In genomic region chr5:6729400-6730310, GRCh38 we compare ENCODE assay signal across 8 cellular contexts. TPM values are rescaled to one million over a fixed set of nuclear protein-coding genes. Genes with fewer than 3 reads are reported as not detected.
DNase-seq lines count a peak whose midpoint lies in the region; ATAC-seq and TF ChIP-seq lines count a peak whose summit lies in the region.

No MANE protein-coding gene starts in this region.

- ATAC-seq in IMR-90 (ENCODE audit: low read depth) (no peak), GM21528 (IDR thresholded peaks at IDR 0.05; ENCODE audit: low FRiP score, unreplicated experiment) (no peak), GM21381 (IDR thresholded peaks at IDR 0.05; ENCODE audit: unreplicated experiment) (no peak)
- peak; percentile 88 to 95 for ATAC-seq in naive thymus-derived CD8-positive, alpha-beta T cell

- peaks cover 60% of the 10 kb centered on the region for H4K20me1 ChIP-seq in IMR-90 (ENCODE audit: insufficient read depth, low read length)

- H3K4me1 Mint-ChIP-seq in activated CD4-positive, alpha-beta memory T cell treated with anti-CD3 and anti-CD28 coated beads, Interleukin-2, amount 10 ng/mL, durations not matched to agents 7 days and 5 days: peaks cover 73% of the 10 kb centered on the region
- H3K4me1 Mint-ChIP-seq in naive thymus-derived CD8-positive, alpha-beta T cell: peaks cover 54 to 92% (median 89%) of the 10 kb centered on the region in 4 donors

- H4K5ac ChIP-seq in IMR-90 (ENCODE audit: low read depth, low read length): no peak overlapping the region; the same call in 1 of the 2 replicates

- peaks cover 13 to 62% of the 10 kb centered on the region in 2 experiments for H3K79me1 ChIP-seq in IMR-90 (ENCODE audit: low read depth in 1 of 2, low read length in 2 of 2)

- WGBS in IMR-90 (ENCODE audit: extremely low coverage in 2 of 2, insufficient read length in 1 of 2), 2 experiments: 93% methylated on average over 8 of the region's 12 CpGs; no CpG with 5 or more reads in 1 of the 2 experiments

- peak overlapping the region; percentile 79 for H3K27ac Mint-ChIP-seq in activated CD4-positive, alpha-beta memory T cell treated with anti-CD3 and anti-CD28 coated beads, Interleukin-2, amount 10 ng/mL, durations not matched to agents 7 days and 5 days
- peak overlapping the region; percentile 65 to 94 (median 80) for H3K27ac Mint-ChIP-seq in naive thymus-derived CD8-positive, alpha-beta T cell

- H2BK5ac ChIP-seq in IMR-90 (ENCODE audit: low read depth, low read length, poor library complexity, severe bottlenecking): no peak overlapping the region

- no peak for TF ChIP-seq RAD21 in IMR-90 (IDR thresholded peaks at IDR 0.05; ENCODE audit: low read length)

- TF ChIP-seq POLR2A in IMR-90 (IDR thresholded peaks at IDR 0.05; ENCODE audit: low read depth, low read length): no peak

- H4K91ac ChIP-seq in IMR-90 (ENCODE audit: insufficient read depth, low read depth, low read length): 0 out of 2 replicates have a peak overlapping the region, but pooled peaks have one; percentile 8

- no peak overlapping the region for H3K14ac ChIP-seq in IMR-90 (replicated peaks; ENCODE audit: low read depth, low read length)

- H3K9me3 ChIP-seq in IMR-90 (ENCODE audit: control insufficient read depth, insufficient read depth, low read length): no peaks in the 10 kb centered on the region

- no peak overlapping the region for H2BK20ac ChIP-seq in IMR-90 (ENCODE audit: low read depth, low read length)

- H4K8ac ChIP-seq in IMR-90 (ENCODE audit: low read depth in 2 of 2, low read length in 2 of 2): peak overlapping the region in 1 of 2 experiments; percentile 22; a peak in 1 of 4 replicates

- no peak overlapping the region for H3K18ac ChIP-seq in IMR-90 (ENCODE audit: low read depth, low read length)

- H3K27me3 ChIP-seq in IMR-90 (ENCODE audit: control insufficient read depth, insufficient read depth, low read length): no peaks in the 10 kb centered on the region

- no peak overlapping the region for H3K4me2 ChIP-seq in IMR-90 (ENCODE audit: low read depth, low read length)

- no peak for TF ChIP-seq CTCF in IMR-90 (conservative IDR thresholded peaks at IDR 0.05; ENCODE audit: low read depth, low read length)

- in situ Hi-C loops in IMR-90 (cut with MboI; ENCODE audit: low sequenced_read_pairs): loop anchor here (25.0 kb wide), 1 partner anchor 1242 kb away; no protein-coding TSS in a partner anchor

- H2AK5ac ChIP-seq in IMR-90 (ENCODE audit: low read depth, low read length): peak overlapping the region; percentile 23; the same call in 1 of the 2 replicates

- peaks cover 5% of the 10 kb centered on the region for H3K36me3 ChIP-seq in IMR-90 (ENCODE audit: control insufficient read depth, insufficient read depth, low read length)

- H2AFZ ChIP-seq in IMR-90 (replicated peaks; ENCODE audit: low read length, poor library complexity): no peak overlapping the region

- intact Hi-C loops in IMR-90 (cut with micrococcal nuclease): loop anchor here (5.0 kb wide), 1 partner anchor 97 kb away; the partner anchor contains the start of genes NSUN2 and SRD5A1

- dilution Hi-C loops in IMR-90 (cut with HindIII; ENCODE audit: low sequenced_read_pairs, unreplicated experiment): no loop called here

- H3K27me3 Mint-ChIP-seq in activated CD4-positive, alpha-beta memory T cell treated with anti-CD3 and anti-CD28 coated beads, Interleukin-2, amount 10 ng/mL, durations not matched to agents 7 days and 5 days: no peaks in the 10 kb centered on the region
- no peaks in the 10 kb centered on the region for H3K27me3 Mint-ChIP-seq in naive thymus-derived CD8-positive, alpha-beta T cell

- H3K23ac ChIP-seq in IMR-90 (ENCODE audit: low read depth, low read length): peak overlapping the region; percentile 36; the same call in 1 of the 2 replicates

- no peak overlapping the region for H3K4me3 ChIP-seq in IMR-90 (ENCODE audit: insufficient read depth, low read depth, low read length)

- H3K9ac ChIP-seq in IMR-90 (ENCODE audit: low read depth, low read length): no peak overlapping the region

- peaks cover 57% of the 10 kb centered on the region for H3K4me1 ChIP-seq in IMR-90 (ENCODE audit: control insufficient read depth, insufficient read depth, low read length)

- H3K27ac ChIP-seq in IMR-90 (ENCODE audit: insufficient read depth, low read length): peak overlapping the region; percentile 22; the same call in 1 of the 2 replicates

- H3K36me3 Mint-ChIP-seq in activated CD4-positive, alpha-beta memory T cell treated with anti-CD3 and anti-CD28 coated beads, Interleukin-2, amount 10 ng/mL, durations not matched to agents 7 days and 5 days (ENCODE audit: low read depth): peaks cover 37% of the 10 kb centered on the region
- H3K36me3 Mint-ChIP-seq in naive thymus-derived CD8-positive, alpha-beta T cell: peaks cover 0 to 35% (median 0%) of the 10 kb centered on the region in 3 donors

- H2AK9ac ChIP-seq in IMR-90 (replicated peaks; ENCODE audit: low read depth, low read length, poor library complexity): no peak overlapping the region

- no peaks in the 10 kb centered on the region for H3K9me3 Mint-ChIP-seq in activated CD4-positive, alpha-beta memory T cell treated with anti-CD3 and anti-CD28 coated beads, Interleukin-2, amount 10 ng/mL, durations not matched to agents 7 days and 5 days
- H3K9me3 Mint-ChIP-seq in naive thymus-derived CD8-positive, alpha-beta T cell: no peaks in the 10 kb centered on the region

- POLR2A ChIA-PET in IMR-90 (lab: Charles Lee; ENCODE audit: unreplicated experiment): no interaction called here
- POLR2A ChIA-PET in activated CD4-positive, alpha-beta memory T cell treated with anti-CD3 and anti-CD28 coated beads, Interleukin-2, amount 10 ng/mL, durations not matched to agents 7 days and 5 days (lab: Charles Lee): interaction anchor here (1.0 to 6.3 kb wide), 7 partner anchors 9 to 101 kb away, joined by 3 to 29 read pairs (median 5); partner anchors contain the start of genes NSUN2, SRD5A1 and TENT4A
- POLR2A ChIA-PET in naive thymus-derived CD8-positive, alpha-beta T cell (lab: Charles Lee): interaction anchor here (0.8 to 1.4 kb wide), 3 partner anchors 14 to 97 kb away, joined by 3 to 5 read pairs (median 4); partner anchors contain the start of genes NSUN2 and SRD5A1

- H3K4me3 Mint-ChIP-seq in activated CD4-positive, alpha-beta memory T cell treated with anti-CD3 and anti-CD28 coated beads, Interleukin-2, amount 10 ng/mL, durations not matched to agents 7 days and 5 days: peak overlapping the region; percentile 8
- peak overlapping the region; percentile 15 to 83 (median 62) for H3K4me3 Mint-ChIP-seq in naive thymus-derived CD8-positive, alpha-beta T cell

- no peak overlapping the region for H3K56ac ChIP-seq in IMR-90 (ENCODE audit: extremely low read depth, insufficient read depth, low read length)

- H3K9me1 ChIP-seq in IMR-90 (ENCODE audit: insufficient read depth, low read length): peaks cover 49% of the 10 kb centered on the region

- H3K4ac ChIP-seq in IMR-90 (ENCODE audit: low read depth, low read length): peak overlapping the region; percentile 11; the same call in 1 of the 2 replicates

- BruUV-seq in IMR-90 (replicated peaks; lab: Mats Ljungman, UMichigan): no TSS peak

- H2BK120ac ChIP-seq in IMR-90 (ENCODE audit: low read depth, low read length): no peak overlapping the region

- DNase-seq in GF-D8 (lab: John Stamatoyannopoulos, UW): peak; percentile 36
- DNase-seq in IMR-90: no peak
- DNase-seq in activated CD4-positive, alpha-beta memory T cell treated with anti-CD3 and anti-CD28 coated beads, Interleukin-2, amount 10 ng/mL, durations not matched to agents 7 days and 5 days: peak; percentile 66
- peak in 9 of 10 donors; percentile 9 to 61 (median 36) for DNase-seq in naive thymus-derived CD8-positive, alpha-beta T cell
- DNase-seq in mucosa of gallbladder (ENCODE audit: low spot score): no peak
- no peak for DNase-seq in NCI-H1930 (lab: John Stamatoyannopoulos, UW)

- CTCF ChIA-PET in IMR-90 (lab: Yijun Ruan, JAX): interaction anchor here (1.2 kb wide), 1 partner anchor 16 kb away, joined by 4 read pairs; no protein-coding TSS in a partner anchor
- CTCF ChIA-PET in activated CD4-positive, alpha-beta memory T cell treated with anti-CD3 and anti-CD28 coated beads, Interleukin-2, amount 10 ng/mL, durations not matched to agents 7 days and 5 days (lab: Charles Lee): interaction anchor here (0.6 to 1.2 kb wide), 3 partner anchors 11 to 205 kb away, joined by 3 to 4 read pairs (median 3); no protein-coding TSS in a partner anchor

- no peak overlapping the region for H2BK15ac ChIP-seq in IMR-90 (ENCODE audit: low read depth, low read length)

TF ChIP-seq in IMR-90, 13 proteins besides CTCF, POLR2A, EP300 and RAD21 (continues in another document):
- TF ChIP-seq MAZ (IDR thresholded peaks at IDR 0.05; ENCODE audit: borderline replicate concordance, low read depth, low read length) (no peak), MAFK (IDR thresholded peaks at IDR 0.05; ENCODE audit: low read depth, low read length) (no peak), RFX5 (IDR thresholded peaks at IDR 0.05; ENCODE audit: low read depth, low read length) (no peak), RCOR1 (IDR thresholded peaks at IDR 0.05; ENCODE audit: insufficient replicate concordance, low read length) (no peak), NFE2L2 (IDR thresholded peaks at IDR 0.05; ENCODE audit: low read depth, low read length) (no peak), CHD1 (IDR thresholded peaks at IDR 0.05; ENCODE audit: low read depth, low read length) (no peak), FOS (IDR thresholded peaks at IDR 0.05; ENCODE audit: low read depth, low read length) (no peak), USF2 (IDR thresholded peaks at IDR 0.05; ENCODE audit: low read depth, low read length) (no peak), SMC3 (IDR thresholded peaks at IDR 0.05; ENCODE audit: low read depth, low read length) (no peak)

RNA-seq across cellular contexts. Expression of gene TENT4A, which starts 16.4 kb away (rescaled TPM):
- 5.9 and 8.6 TPM in 2 replicates for total RNA-seq in IMR-90 (2012; rRNA removed)
- 17.2 and 19.8 TPM in 2 replicates for polyA plus RNA-seq in IMR-90 (2012; rRNA removed)
- polyA plus RNA-seq in IMR-90 (2012; cell fraction: cytosol; rRNA removed): 5.2 and 10.0 TPM in 2 replicates
- 74.3 and 80.4 TPM in 2 replicates for polyA plus RNA-seq in IMR-90 (2012; cell fraction: nucleus; rRNA removed; ENCODE audit: low replicate concordance)
- 10 to 100 TPM; 34.3 to 36.6 TPM for total RNA-seq in activated CD4-positive, alpha-beta memory T cell treated with anti-CD3 and anti-CD28 coated beads, Interleukin-2, amount 10 ng/mL, durations not matched to agents 7 days and 5 days
- 10 to 100 TPM; 49.6 to 53.7 TPM for total RNA-seq in naive thymus-derived CD8-positive, alpha-beta T cell
- polyA plus RNA-seq in naive thymus-derived CD8-positive, alpha-beta T cell: 1 to 10 TPM in 1 of 3 donors, under 1 TPM in 2; 0.72 to 1.2 (median 0.84) TPM
- total RNA-seq in mucosa of gallbladder: 19.8 TPM

Comparison
In these comparisons a context has a peak if more than half of its experiments do, and no peak if none do; other contexts are left out.
1. DNase-seq: peak in GF-D8 (single experiment), activated CD4-positive, alpha-beta memory T cell treated with anti-CD3 and anti-CD28 coated beads, Interleukin-2, amount 10 ng/mL, durations not matched to agents 7 days and 5 days (single experiment) and naive thymus-derived CD8-positive, alpha-beta T cell (9 of 10); none in IMR-90 (single experiment), mucosa of gallbladder (single experiment) and NCI-H1930 (0 of 2).
2. ATAC-seq: peak in naive thymus-derived CD8-positive, alpha-beta T cell (2 of 2); none in IMR-90 (single experiment), GM21528 (single experiment) and GM21381 (single experiment).